ENCODE assay signal across 21 cellular contexts in the genomic region with DNA sequence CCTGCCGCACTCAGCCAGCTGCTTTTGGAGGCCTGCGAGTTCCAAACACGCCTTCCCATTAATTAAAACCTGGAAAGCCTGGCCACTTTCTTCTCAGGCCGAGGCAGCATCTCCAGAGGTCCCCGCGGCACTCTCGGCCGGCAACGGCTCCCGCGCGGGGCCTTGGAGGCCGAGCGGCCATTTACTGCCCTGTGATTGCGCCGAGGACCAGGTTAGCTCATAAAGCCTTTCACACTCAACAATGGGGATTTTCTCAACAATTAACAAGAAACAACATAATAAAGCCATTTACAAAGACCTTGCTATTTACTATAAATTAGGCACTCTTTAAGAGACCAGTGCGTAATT. TPM values are rescaled to one million over a fixed set of nuclear protein-coding genes. Genes with fewer than 3 reads are reported as not detected.
DNase-seq lines count a peak whose midpoint lies in the region; ATAC-seq and TF ChIP-seq lines count a peak whose summit lies in the region.
"Had no signal": no experiment of that assay in that cellular context is flagged by ENCODE, and none has a peak within 500 bp of the region (broad histone marks: within the 10 kb centered on the region; RNA-seq: fewer than 3 reads in every experiment).

No MANE protein-coding gene starts in this region.

- H3K4me1 Mint-ChIP-seq in WTC11 (peaks cover 80% of the 10 kb centered on the region), glutamatergic neuron (ENCODE audit: low read depth, unreplicated experiment) (peaks cover 32% of the 10 kb centered on the region), nephron (peaks cover 79% of the 10 kb centered on the region)
- H3K4me1 Mint-ChIP-seq in stimulated activated naive B cell treated with anti-CD40 and anti-IgM and Interleukin-4, amounts not matched to agents 10 μg/mL and 1 μg/mL and 100 μg/mL, for 72 hours = no peaks in the 10 kb centered on the region
- H3K4me1 Mint-ChIP-seq: activated naive CD8-positive, alpha-beta T cell treated with anti-CD3 and anti-CD28 coated beads, Interleukin-2, amount 50 U/mL, for 24 hours; activated T-helper 17 cell treated with anti-CD3 and anti-CD28 coated beads, Interleukin-2, amount 50 U/mL, for 72 hours; stimulated activated naive CD8-positive, alpha-beta T cell treated with anti-CD3 and anti-CD28 coated beads, Interleukin-15, amount 100 ng/mL, for 72 hours had no signal

- peak overlapping the region in 1 of 2 donors; percentile 47 for H3K4me3 ChIP-seq in vagina
- H3K4me3 ChIP-seq: mucosa of descending colon, ovary had no signal

- H3K4me1 ChIP-seq in vagina = no peaks in the 10 kb centered on the region

- H3K4me3 Mint-ChIP-seq in WTC11 = peak overlapping the region; percentile 76
- H3K4me3 Mint-ChIP-seq in glutamatergic neuron (ENCODE audit: unreplicated experiment) = peak overlapping the region; percentile 79
- peak overlapping the region; percentile 81 to 83 (median 82) for H3K4me3 Mint-ChIP-seq in nephron
- H3K4me3 Mint-ChIP-seq in stimulated activated naive B cell treated with anti-CD40 and anti-IgM and Interleukin-4, amounts not matched to agents 10 μg/mL and 1 μg/mL and 100 μg/mL, for 72 hours = no peak overlapping the region
- H3K4me3 Mint-ChIP-seq: activated naive CD8-positive, alpha-beta T cell treated with anti-CD3 and anti-CD28 coated beads, Interleukin-2, amount 50 U/mL, for 24 hours; activated T-helper 17 cell treated with anti-CD3 and anti-CD28 coated beads, Interleukin-2, amount 50 U/mL, for 72 hours; effector memory CD8-positive, alpha-beta T cell; stimulated activated naive CD8-positive, alpha-beta T cell treated with anti-CD3 and anti-CD28 coated beads, Interleukin-15, amount 100 ng/mL, for 72 hours had no signal

- intact Hi-C loops in vagina (cut with DNase I) = no loop called here

- TF ChIP-seq POLR2A in vagina (IDR thresholded peaks at IDR 0.05) = no peak

- no peak for DNase-seq in WTC11 (ENCODE audit: low spot score)
- DNase-seq in glutamatergic neuron = peak; percentile 55
- DNase-seq in vagina (ENCODE audit: extremely low spot score in 2 of 2) = no peak
- DNase-seq in NCI-H2227 treated with DMSO at 0.1 percent for 48 hours (lab: John Stamatoyannopoulos, UW) = no peak
- no peak for DNase-seq in stimulated activated naive B cell treated with anti-CD40 and anti-IgM and Interleukin-4, amounts not matched to agents 10 μg/mL and 1 μg/mL and 100 μg/mL, for 72 hours
- no peak for DNase-seq in NCI-H1105 treated with DMSO at 0.1 percent for 48 hours (lab: John Stamatoyannopoulos, UW)
- DNase-seq: activated CD4-positive, CD25-positive, alpha-beta regulatory T cell; activated naive CD8-positive, alpha-beta T cell treated with anti-CD3 and anti-CD28 coated beads, Interleukin-2, amount 50 U/mL, for 24 hours; COR-L47; effector memory CD8-positive, alpha-beta T cell; kidney glomerular epithelial cell; mucosa of descending colon; OCI-M1; stimulated activated CD4-positive, alpha-beta T cell treated with anti-CD3 and anti-CD28 coated beads, Interleukin-2, amount 100 ng/mL, for 24 hours; stimulated activated naive CD8-positive, alpha-beta T cell treated with anti-CD3 and anti-CD28 coated beads, Interleukin-15, amount 100 ng/mL, for 72 hours; T-helper 2 cell had no signal

- H3K36me3 Mint-ChIP-seq in WTC11 (no peaks in the 10 kb centered on the region), glutamatergic neuron (ENCODE audit: unreplicated experiment) (no peaks in the 10 kb centered on the region), nephron (ENCODE audit: low read depth) (peaks cover 5% of the 10 kb centered on the region)
- no peaks in the 10 kb centered on the region for H3K36me3 Mint-ChIP-seq in stimulated activated naive B cell treated with anti-CD40 and anti-IgM and Interleukin-4, amounts not matched to agents 10 μg/mL and 1 μg/mL and 100 μg/mL, for 72 hours

- ATAC-seq in WTC11 = peak; percentile 2; the same call in 1 of the 2 replicates
- ATAC-seq in stimulated activated naive B cell treated with anti-CD40 and anti-IgM and Interleukin-4, amounts not matched to agents 10 μg/mL and 1 μg/mL and 100 μg/mL, for 72 hours (replicated peaks) = no peak
- ATAC-seq: activated naive CD8-positive, alpha-beta T cell treated with anti-CD3 and anti-CD28 coated beads, Interleukin-2, amount 50 U/mL, for 24 hours; activated T-helper 17 cell treated with anti-CD3 and anti-CD28 coated beads, Interleukin-2, amount 50 U/mL, for 72 hours; effector memory CD8-positive, alpha-beta T cell; HCT116; mucosa of descending colon had no signal

- peak overlapping the region; percentile 98 for H3K27ac Mint-ChIP-seq in WTC11
- H3K27ac Mint-ChIP-seq in glutamatergic neuron (ENCODE audit: unreplicated experiment) = peak overlapping the region; percentile 79
- H3K27ac Mint-ChIP-seq in nephron = peak overlapping the region; percentile 99 to 100 (median 99)
- no peak overlapping the region for H3K27ac Mint-ChIP-seq in stimulated activated naive B cell treated with anti-CD40 and anti-IgM and Interleukin-4, amounts not matched to agents 10 μg/mL and 1 μg/mL and 100 μg/mL, for 72 hours
- H3K27ac Mint-ChIP-seq: activated naive CD8-positive, alpha-beta T cell treated with anti-CD3 and anti-CD28 coated beads, Interleukin-2, amount 50 U/mL, for 24 hours; activated T-helper 17 cell treated with anti-CD3 and anti-CD28 coated beads, Interleukin-2, amount 50 U/mL, for 72 hours; effector memory CD8-positive, alpha-beta T cell; stimulated activated naive CD8-positive, alpha-beta T cell treated with anti-CD3 and anti-CD28 coated beads, Interleukin-15, amount 100 ng/mL, for 72 hours had no signal

- TF ChIP-seq CTCF in WTC11 (IDR thresholded peaks at IDR 0.05) (no peak), glutamatergic neuron (IDR thresholded peaks at IDR 0.05; ENCODE audit: partially characterized antibody, unreplicated experiment) (no peak), nephron (IDR thresholded peaks at IDR 0.05; ENCODE audit: unreplicated experiment in 3 of 3) (no peak), vagina (IDR thresholded peaks at IDR 0.05) (no peak)

- H3K36me3 ChIP-seq in vagina = no peaks in the 10 kb centered on the region
- H3K36me3 ChIP-seq: heart left ventricle, ovary had no signal

- H3K27ac ChIP-seq in vagina = peak overlapping the region; percentile 92

- no peaks in the 10 kb centered on the region for H3K27me3 ChIP-seq in vagina
- H3K27me3 ChIP-seq: ovary had no signal

- CTCF ChIA-PET in WTC11 (lab: Charles Lee) = interaction anchor here (1.1 to 6.3 kb wide), 6 partner anchors 8 to 230 kb away, joined by 3 to 84 read pairs (median 8); a partner anchor contains a TSS

- POLR2A ChIA-PET in WTC11 (lab: Charles Lee) = interaction anchor here (0.5 to 6.5 kb wide), 14 partner anchors 9 to 494 kb away, joined by 3 to 155 read pairs (median 4); a partner anchor contains a TSS

- peaks cover 19% of the 10 kb centered on the region for H3K27me3 Mint-ChIP-seq in WTC11 (ENCODE audit: low read depth)
- peaks cover 12% of the 10 kb centered on the region for H3K27me3 Mint-ChIP-seq in glutamatergic neuron (ENCODE audit: unreplicated experiment)
- peaks cover 6% of the 10 kb centered on the region for H3K27me3 Mint-ChIP-seq in nephron (ENCODE audit: low read depth)
- H3K27me3 Mint-ChIP-seq in stimulated activated naive B cell treated with anti-CD40 and anti-IgM and Interleukin-4, amounts not matched to agents 10 μg/mL and 1 μg/mL and 100 μg/mL, for 72 hours = peaks cover 33 to 52% of the 10 kb centered on the region in 2 donors

- H3K9me3 Mint-ChIP-seq in WTC11 (no peaks in the 10 kb centered on the region), glutamatergic neuron (ENCODE audit: unreplicated experiment) (peaks cover 3% of the 10 kb centered on the region), nephron (no peaks in the 10 kb centered on the region)
- no peaks in the 10 kb centered on the region for H3K9me3 Mint-ChIP-seq in stimulated activated naive B cell treated with anti-CD40 and anti-IgM and Interleukin-4, amounts not matched to agents 10 μg/mL and 1 μg/mL and 100 μg/mL, for 72 hours
- H3K9me3 Mint-ChIP-seq: activated naive CD8-positive, alpha-beta T cell treated with anti-CD3 and anti-CD28 coated beads, Interleukin-2, amount 50 U/mL, for 24 hours; activated T-helper 17 cell treated with anti-CD3 and anti-CD28 coated beads, Interleukin-2, amount 50 U/mL, for 72 hours; effector memory CD8-positive, alpha-beta T cell; stimulated activated naive CD8-positive, alpha-beta T cell treated with anti-CD3 and anti-CD28 coated beads, Interleukin-15, amount 100 ng/mL, for 72 hours had no signal

- H3K9me3 ChIP-seq in vagina = no peaks in the 10 kb centered on the region
- H3K9me3 ChIP-seq: heart left ventricle, mucosa of descending colon, ovary had no signal

TF ChIP-seq in WTC11, 78 proteins besides CTCF, POLR2A, EP300 and RAD21 (continues in another document):
- TF ChIP-seq ZNF232 (CRISPR knock-in tag; IDR thresholded peaks at IDR 0.05) (no peak), IRF2 (CRISPR knock-in tag; IDR thresholded peaks at IDR 0.05; ENCODE audit: borderline replicate concordance, low read depth) (no peak), NR2C2 (CRISPR knock-in tag; IDR thresholded peaks at IDR 0.05) (no peak)
- TF ChIP-seq, protein P1, sequence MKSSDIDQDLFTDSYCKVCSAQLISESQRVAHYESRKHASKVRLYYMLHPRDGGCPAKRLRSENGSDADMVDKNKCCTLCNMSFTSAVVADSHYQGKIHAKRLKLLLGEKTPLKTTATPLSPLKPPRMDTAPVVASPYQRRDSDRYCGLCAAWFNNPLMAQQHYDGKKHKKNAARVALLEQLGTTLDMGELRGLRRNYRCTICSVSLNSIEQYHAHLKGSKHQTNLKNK (CRISPR knock-in tag; IDR thresholded peaks at IDR 0.05) = no peak
- TF ChIP-seq, protein P2, sequence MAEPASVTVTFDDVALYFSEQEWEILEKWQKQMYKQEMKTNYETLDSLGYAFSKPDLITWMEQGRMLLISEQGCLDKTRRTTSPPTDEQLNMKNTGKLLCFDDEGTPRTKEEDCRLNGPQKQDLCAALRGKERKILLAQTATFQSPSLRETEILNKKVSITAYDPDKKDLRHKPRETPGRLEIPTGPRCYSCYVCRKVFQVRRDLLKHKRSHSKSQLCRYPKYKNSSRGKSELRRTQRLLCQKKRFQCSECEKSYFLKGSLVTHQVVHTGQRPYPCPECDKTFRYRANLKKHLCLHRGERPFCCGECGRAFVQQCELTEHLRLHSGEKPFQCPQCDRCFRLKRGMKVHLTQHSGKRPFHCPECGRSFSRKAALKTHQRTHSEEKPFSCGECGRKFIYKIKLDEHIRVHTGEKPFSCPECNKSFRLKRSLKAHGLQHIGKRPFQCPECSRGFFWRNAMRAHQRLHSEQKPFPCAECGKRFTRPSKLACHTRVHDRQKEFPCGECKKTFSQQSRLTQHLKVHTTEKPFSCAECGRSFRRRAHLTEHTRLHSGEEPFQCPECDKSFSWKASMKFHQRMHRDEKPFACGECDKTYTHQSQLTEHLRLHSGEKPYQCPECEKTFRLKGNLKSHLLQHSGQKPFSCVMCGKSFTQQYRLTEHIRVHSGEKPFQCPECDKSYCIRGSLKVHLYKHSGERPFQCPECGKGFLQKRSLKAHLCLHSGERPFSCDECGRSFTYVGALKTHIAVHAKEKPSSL (CRISPR knock-in tag; conservative IDR thresholded peaks at IDR 0.05) = no peak

RNA-seq across cellular contexts. Expression of a gene that starts 16.5 kb away (rescaled TPM):
- total RNA-seq in WTC11 (2021) (9.4 to 12.9 TPM (median 11.8 TPM) in 3 replicates), glutamatergic neuron (ENCODE audit: unreplicated experiment) (1.3 TPM), vagina (2.7 TPM)

RNA-seq across cellular contexts. Expression of a gene that starts 25.1 kb away (rescaled TPM):
- total RNA-seq in WTC11 (2021) (52.7 to 60.3 TPM (median 60.1 TPM) in 3 replicates), glutamatergic neuron (ENCODE audit: unreplicated experiment) (50.9 TPM), vagina (53.3 TPM)

Comparison
In these comparisons a context has a peak if more than half of its experiments do, and no peak if none do; other contexts are left out.
1. H3K4me3 Mint-ChIP-seq: peak in WTC11 (single experiment), glutamatergic neuron (single experiment) and nephron (3 of 3); none in stimulated activated naive B cell treated with anti-CD40 and anti-IgM and Interleukin-4, amounts not matched to agents 10 μg/mL and 1 μg/mL and 100 μg/mL, for 72 hours (0 of 2).